Comparison of ENCODE assay signal across 8 cellular contexts in genomic region chr22:37021710-37022482, GRCh38.
DNase-seq lines count a peak whose midpoint lies in the region; ATAC-seq lines count a peak whose summit lies in the region.

No MANE protein-coding gene starts in this region.

- H3K27me3 Mint-ChIP-seq in T-helper 2 cell treated with Interferon-gamma antibody and Interleukin-4, amounts not matched to agents 5 μg/mL and 100 μg/mL, for 36 hours (ENCODE audit: low read depth), result peaks cover 2% of the 10 kb centered on the region

- peaks cover 14% of the 10 kb centered on the region for H3K4me1 Mint-ChIP-seq in T-helper 2 cell treated with Interferon-gamma antibody and Interleukin-4, amounts not matched to agents 5 μg/mL and 100 μg/mL, for 36 hours (ENCODE audit: low read depth)

- peak overlapping the region; percentile 58 for H3K27ac Mint-ChIP-seq in T-helper 2 cell treated with Interferon-gamma antibody and Interleukin-4, amounts not matched to agents 5 μg/mL and 100 μg/mL, for 36 hours

- H3K36me3 Mint-ChIP-seq in T-helper 2 cell treated with Interferon-gamma antibody and Interleukin-4, amounts not matched to agents 5 μg/mL and 100 μg/mL, for 36 hours (ENCODE audit: low read depth), result peaks cover 1% of the 10 kb centered on the region

- no peaks in the 10 kb centered on the region for H3K9me3 Mint-ChIP-seq in T-helper 2 cell treated with Interferon-gamma antibody and Interleukin-4, amounts not matched to agents 5 μg/mL and 100 μg/mL, for 36 hours

- peak overlapping the region; percentile 74 for H3K4me3 Mint-ChIP-seq in T-helper 2 cell treated with Interferon-gamma antibody and Interleukin-4, amounts not matched to agents 5 μg/mL and 100 μg/mL, for 36 hours

- peak; percentile 20 for DNase-seq in NK-92 treated with Interleukin-12 subunit alpha and Interleukin-12 subunit beta, amount 100 ng/mL, for 24 hours (lab: John Stamatoyannopoulos, UW)
- DNase-seq in NK-92 (lab: John Stamatoyannopoulos, UW; ENCODE audit: unreplicated experiment) (no peak), astrocyte of the hippocampus (ENCODE audit: low read depth, low spot score) (peak; percentile 51), kidney tubule cell (ENCODE audit: low spot score) (peak; percentile 39), OCI-M2 (lab: John Stamatoyannopoulos, UW; ENCODE audit: unreplicated experiment) (no peak)
- DNase-seq in T-helper 2 cell treated with Interferon-gamma antibody and Interleukin-4, amounts not matched to agents 5 μg/mL and 100 μg/mL, for 36 hours (ENCODE audit: low spot score), result peak; percentile 47
- DNase-seq in stimulated activated CD8-positive, alpha-beta memory T cell treated with anti-CD3 and anti-CD28 coated beads, Interleukin-12 subunit alpha, Interleukin-12 subunit beta, amount 100 ng/mL, for 1 hour (ENCODE audit: low read depth), result peak; percentile 12

- no peak for ATAC-seq in HG02571 (IDR thresholded peaks at IDR 0.05; ENCODE audit: unreplicated experiment)

Comparison
In these comparisons a context has a peak if more than half of its experiments do, and no peak if none do; other contexts are left out.
1. DNase-seq: peak in NK-92 treated with Interleukin-12 subunit alpha and Interleukin-12 subunit beta, amount 100 ng/mL, for 24 hours (single experiment), T-helper 2 cell treated with Interferon-gamma antibody and Interleukin-4, amounts not matched to agents 5 μg/mL and 100 μg/mL, for 36 hours (single experiment), astrocyte of the hippocampus (single experiment), kidney tubule cell (single experiment) and stimulated activated CD8-positive, alpha-beta memory T cell treated with anti-CD3 and anti-CD28 coated beads, Interleukin-12 subunit alpha, Interleukin-12 subunit beta, amount 100 ng/mL, for 1 hour (single experiment); none in NK-92 (single experiment) and OCI-M2 (single experiment).